In genomic region chr17:82114447-82114846, GRCh38 we compare ENCODE assay signal across 2 cellular contexts.
TF ChIP-seq lines count a peak whose summit lies in the region.

No MANE protein-coding gene starts in this region.

TF ChIP-seq in liver, 16 proteins besides CTCF, POLR2A, EP300 and RAD21:
- TF ChIP-seq NR2F2 (IDR thresholded peaks at IDR 0.05) (no peak), HNF4A (conservative IDR thresholded peaks at IDR 0.05) (no peak), FOXA2 (IDR thresholded peaks at IDR 0.05) (no peak), MAX (IDR thresholded peaks at IDR 0.05) (no peak), RXRA (IDR thresholded peaks at IDR 0.05) (no peak)
- TF ChIP-seq, protein P1, sequence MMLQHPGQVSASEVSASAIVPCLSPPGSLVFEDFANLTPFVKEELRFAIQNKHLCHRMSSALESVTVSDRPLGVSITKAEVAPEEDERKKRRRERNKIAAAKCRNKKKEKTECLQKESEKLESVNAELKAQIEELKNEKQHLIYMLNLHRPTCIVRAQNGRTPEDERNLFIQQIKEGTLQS (IDR thresholded peaks at IDR 0.05): no peak

TF ChIP-seq in HepG2, 621 proteins besides CTCF, POLR2A, EP300 and RAD21:
- TF ChIP-seq ZNF672 (CRISPR knock-in tag; IDR thresholded peaks at IDR 0.05) (no peak), ZNF441 (CRISPR knock-in tag; IDR thresholded peaks at IDR 0.05; ENCODE audit: borderline replicate concordance) (no peak), POLR2AphosphoS5 (IDR thresholded peaks at IDR 0.05; ENCODE audit: low read depth, low read length) (no peak)
